In genomic region chr2:20476481-20476880, GRCh38 we compare ENCODE assay signal across 9 cellular contexts.
"Had no signal": no experiment of that assay in that cellular context is flagged by ENCODE, and none has a peak within 500 bp of the region (broad histone marks: within the 10 kb centered on the region; RNA-seq: fewer than 3 reads in every experiment).

No MANE protein-coding gene starts in this region.

- DNase-seq: GM23248, GOT3, H7, HFFc6, KG1 had no signal

- H3K36me3 ChIP-seq: HAP-1 had no signal

- ATAC-seq: HCT116 had no signal

- H2AFZ ChIP-seq: GM23248 had no signal

- H3K4me3 ChIP-seq: GM23248, HAP-1 had no signal

- H3K27ac ChIP-seq: GM23248, HL-60 had no signal

- H3K9ac ChIP-seq: GM23248 had no signal

- FAIRE-seq: HTR-8/SVneo had no signal
